Comparison of ENCODE assay signal across 1 cellular context in the genomic region with DNA sequence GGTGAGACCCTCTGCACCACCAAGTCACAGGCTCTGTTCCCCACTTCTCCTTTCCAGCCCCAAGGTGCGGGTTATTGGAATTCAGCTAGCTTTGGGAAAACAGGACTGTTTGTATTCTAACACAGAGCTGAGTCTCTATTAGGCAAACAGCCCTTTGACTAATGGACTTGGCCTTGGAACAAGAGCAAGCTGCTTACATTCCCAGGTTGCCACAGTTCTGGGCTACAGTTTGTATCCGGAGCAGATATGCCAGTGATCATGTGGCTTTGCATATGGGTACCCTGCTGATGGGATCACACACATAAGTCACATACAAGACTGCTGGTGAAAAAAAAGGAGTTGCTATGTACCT.
TF ChIP-seq lines count a peak whose summit lies in the region.

No MANE protein-coding gene starts in this region.

TF ChIP-seq in H1, 55 proteins besides CTCF, POLR2A, EP300 and RAD21:
- TF ChIP-seq CTBP2 (IDR thresholded peaks at IDR 0.05; ENCODE audit: borderline replicate concordance, insufficient read depth, insufficient read length, low read length) (no peak), RNF2 (IDR thresholded peaks at IDR 0.05; ENCODE audit: borderline replicate concordance, low read depth, low read length, missing control alignments, poor library complexity, severe bottlenecking) (no peak), SAP30 (IDR thresholded peaks at IDR 0.05; ENCODE audit: insufficient read depth, insufficient replicate concordance, low read length) (no peak), SUZ12 (IDR thresholded peaks at IDR 0.05; ENCODE audit: low read length) (no peak), FOSL1 (IDR thresholded peaks at IDR 0.05; ENCODE audit: insufficient read depth, low read depth, low read length) (no peak), HDAC2 (IDR thresholded peaks at IDR 0.05; ENCODE audit: borderline replicate concordance in 1 of 2, low read depth in 2 of 2, low read length in 2 of 2) (no peak), NANOG (IDR thresholded peaks at IDR 0.05; ENCODE audit: insufficient read depth, low read depth, low read length, poor library complexity, severe bottlenecking) (no peak), GABPA (IDR thresholded peaks at IDR 0.05; ENCODE audit: borderline replicate concordance, insufficient read depth, low read length) (no peak), TBP (IDR thresholded peaks at IDR 0.05; ENCODE audit: low read depth, low read length) (no peak), SRF (IDR thresholded peaks at IDR 0.05; ENCODE audit: low read depth, low read length) (no peak), ZNF274 (IDR thresholded peaks at IDR 0.05; ENCODE audit: borderline replicate concordance, extremely low read depth, low read length) (no peak), USF2 (IDR thresholded peaks at IDR 0.05; ENCODE audit: low read length) (no peak), TEAD4 (IDR thresholded peaks at IDR 0.05; ENCODE audit: low read depth, low read length) (no peak), CREB1 (IDR thresholded peaks at IDR 0.05) (no peak), CBX5 (IDR thresholded peaks at IDR 0.05; ENCODE audit: low read depth, low read length) (no peak)
